9 cellular contexts compared by ENCODE assay signal in genomic region chr3:46892285-46893145, GRCh38. TPM values are rescaled to one million over a fixed set of nuclear protein-coding genes. Genes with fewer than 3 reads are reported as not detected.
A peak's percentile ranks its signal among the peaks of the same experiment; 100 is the strongest.
DNase-seq lines count a peak whose midpoint lies in the region; ATAC-seq, FAIRE-seq and TF ChIP-seq lines count a peak whose summit lies in the region.
"Had no signal": no experiment of that assay in that cellular context is flagged by ENCODE, and none has a peak within 500 bp of the region (broad histone marks: within the 10 kb centered on the region; RNA-seq: fewer than 3 reads in every experiment).

No MANE protein-coding gene starts in this region.

- dilution Hi-C loops in endothelial cell of umbilical vein (cut with MboI; ENCODE audit: extremely low pct_ligation_motif_present, low sequenced_read_pairs): no loop called here

- no peaks in the 10 kb centered on the region for H3K9me1 ChIP-seq in endothelial cell of umbilical vein (replicated peaks; ENCODE audit: control insufficient read depth, extremely low read depth, insufficient read depth, low read length)

- no TSS peak for BruUV-seq in endothelial cell of umbilical vein (replicated peaks; lab: Mats Ljungman, UMichigan)

- H3K9ac ChIP-seq in BLaER1 treated with 17β-estradiol and CSF1 and Interleukin-3, amounts not matched to agents 10 nM and 100 nM: peak overlapping the region in 10 of 11 experiments; percentile 12 to 54 (median 40); a peak in 13 of 22 replicates
- H3K9ac ChIP-seq in endothelial cell of umbilical vein (replicated peaks; ENCODE audit: extremely low read depth, insufficient read depth, low read length): no peak overlapping the region

- peak; percentile 96 for FAIRE-seq in endothelial cell of umbilical vein (lab: Jason Lieb, UNC)

- H3K9me3 ChIP-seq in BLaER1 treated with 17β-estradiol and CSF1 and Interleukin-3, amounts not matched to agents 10 nM and 100 nM (replicated peaks in 1 of 11): no peaks in the 10 kb centered on the region
- no peaks in the 10 kb centered on the region for H3K9me3 ChIP-seq in endothelial cell of umbilical vein (replicated peaks; ENCODE audit: control insufficient read depth, insufficient read depth, low read length)
- no peaks in the 10 kb centered on the region for H3K9me3 ChIP-seq in lung (ENCODE audit: control insufficient read depth in 2 of 2, insufficient read depth in 1 of 2, low read length in 1 of 2)

- TF ChIP-seq CTCF in HFF-Myc (IDR thresholded peaks at IDR 0.05; ENCODE audit: low read depth, low read length, missing control alignments) (no peak), endothelial cell of umbilical vein (IDR thresholded peaks at IDR 0.05; ENCODE audit: extremely low read depth in 1 of 2, insufficient read depth in 1 of 2, low read depth in 1 of 2, low read length in 2 of 2) (no peak), lung (IDR thresholded peaks at IDR 0.05; ENCODE audit: control extremely low read depth, extremely low read depth) (no peak)

- peak; percentile 82 for ATAC-seq in lung (ENCODE audit: insufficient read depth, low FRiP score)
- no peak for ATAC-seq in HG03108 (IDR thresholded peaks at IDR 0.05; ENCODE audit: unreplicated experiment)
- no peak for ATAC-seq in GM21717 (IDR thresholded peaks at IDR 0.05; ENCODE audit: unreplicated experiment)

- DNase-seq in HFF-Myc (ENCODE audit: extremely low read depth, low read depth) (no peak), SW480 (ENCODE audit: low spot score) (peak; percentile 66), endothelial cell of umbilical vein (ENCODE audit: low read depth, low spot score) (peak; percentile 74), lung (ENCODE audit: low spot score) (peak; percentile 85), substantia nigra (lab: John Stamatoyannopoulos, UW) (peak in 43 of 49 donors; percentile 20 to 95 (median 62))

- H3K79me2 ChIP-seq in endothelial cell of umbilical vein (ENCODE audit: control insufficient read depth, insufficient read depth, low read length): no peaks in the 10 kb centered on the region

- CTCF ChIA-PET in endothelial cell of umbilical vein (lab: Charles Lee): interaction anchor here (1.1 to 4.4 kb wide), 8 partner anchors 7 to 187 kb away, joined by 3 to 31 read pairs (median 6); partner anchors contain the start of gene PTH1R

- 4 to 5% methylated on average over 58 of the region's 58 CpGs for WGBS in lung, 2 donors

- POLR2A ChIA-PET in endothelial cell of umbilical vein (lab: Charles Lee): no interaction called here

- peak overlapping the region; percentile 15 for H2AFZ ChIP-seq in endothelial cell of umbilical vein (ENCODE audit: low read depth, low read length)

- H3K27me3 ChIP-seq in BLaER1 treated with 17β-estradiol and CSF1 and Interleukin-3, amounts not matched to agents 10 nM and 100 nM: peaks cover 0 to 12% (median under 1%) of the 10 kb centered on the region in 11 experiments; a peak in 8 of 22 replicates
- H3K27me3 ChIP-seq in endothelial cell of umbilical vein (ENCODE audit: control insufficient read depth in 2 of 2, insufficient read depth in 2 of 2, low read length in 2 of 2) (no peaks in the 10 kb centered on the region), lung (ENCODE audit: control insufficient read depth, insufficient read depth) (no peaks in the 10 kb centered on the region)

- intact Hi-C loops in endothelial cell of umbilical vein (cut with micrococcal nuclease): loop anchor here (1.0 to 10.0 kb wide), 3 partner anchors 10 to 408 kb away; no protein-coding TSS in a partner anchor

- peaks cover 23 to 60% (median 48%) of the 10 kb centered on the region in 10 experiments for H3K4me1 ChIP-seq in BLaER1 treated with 17β-estradiol and CSF1 and Interleukin-3, amounts not matched to agents 10 nM and 100 nM
- peaks cover 6% of the 10 kb centered on the region for H3K4me1 ChIP-seq in endothelial cell of umbilical vein (ENCODE audit: control insufficient read depth, extremely low read depth, insufficient read depth, low read length)
- peaks cover 0 to 11% of the 10 kb centered on the region in 2 donors for H3K4me1 ChIP-seq in lung (ENCODE audit: control insufficient read depth in 2 of 2, insufficient read depth in 2 of 2, low read length in 2 of 2)

- peak overlapping the region; percentile 88 to 96 (median 93) for H3K4me2 ChIP-seq in BLaER1 treated with 17β-estradiol and CSF1 and Interleukin-3, amounts not matched to agents 10 nM and 100 nM
- H3K4me2 ChIP-seq in endothelial cell of umbilical vein (ENCODE audit: insufficient read depth, low read length): peak overlapping the region; percentile 51

- peak overlapping the region; percentile 45 to 64 (median 49) for H3K4me3 ChIP-seq in BLaER1 treated with 17β-estradiol and CSF1 and Interleukin-3, amounts not matched to agents 10 nM and 100 nM
- H3K4me3 ChIP-seq in HFF-Myc (replicated peaks; ENCODE audit: low read depth, low read length) (peak overlapping the region; percentile 31), endothelial cell of umbilical vein (replicated peaks in 1 of 3; ENCODE audit: insufficient read depth in 1 of 3, low read depth in 1 of 3, low read length in 3 of 3) (peak overlapping the region in 1 of 3 experiments; percentile 33), lung (peak overlapping the region; percentile 10)
- H3K4me3 ChIP-seq: SK-N-MC had no signal

- H3K36me3 ChIP-seq in BLaER1 treated with 17β-estradiol and CSF1 and Interleukin-3, amounts not matched to agents 10 nM and 100 nM: no peaks in the 10 kb centered on the region
- no peaks in the 10 kb centered on the region for H3K36me3 ChIP-seq in endothelial cell of umbilical vein (ENCODE audit: control insufficient read depth in 2 of 2, extremely low read depth in 1 of 2, insufficient read depth in 2 of 2, low read length in 2 of 2)
- H3K36me3 ChIP-seq in lung (ENCODE audit: control insufficient read depth in 2 of 2, insufficient read depth in 2 of 2, low read length in 2 of 2): no peaks in the 10 kb centered on the region

- 0 out of 22 replicates have a peak overlapping the region, but pooled peaks of 1 of the 11 experiments have one; percentile 11 for H3K27ac ChIP-seq in BLaER1 treated with 17β-estradiol and CSF1 and Interleukin-3, amounts not matched to agents 10 nM and 100 nM
- H3K27ac ChIP-seq in endothelial cell of umbilical vein (ENCODE audit: insufficient read depth, low read depth, low read length): no peak overlapping the region
- H3K27ac ChIP-seq in lung (ENCODE audit: low read depth in 1 of 2, low read length in 1 of 2): no peak overlapping the region
- no peak overlapping the region for H3K27ac ChIP-seq in substantia nigra (ENCODE audit: low read depth, low read length, poor library complexity, severe bottlenecking)
- H3K27ac ChIP-seq: SK-N-MC had no signal

- TF ChIP-seq POLR2A in endothelial cell of umbilical vein (IDR thresholded peaks at IDR 0.05; ENCODE audit: low read depth, low read length): no peak

- H4K20me1 ChIP-seq in BLaER1 treated with 17β-estradiol and CSF1 and Interleukin-3, amounts not matched to agents 10 nM and 100 nM: peaks cover 0 to 31% (median 0%) of the 10 kb centered on the region in 11 experiments; a peak in 5 of 22 replicates
- no peaks in the 10 kb centered on the region for H4K20me1 ChIP-seq in endothelial cell of umbilical vein (replicated peaks; ENCODE audit: control insufficient read depth, extremely low read depth, insufficient read depth, low read length)

TF ChIP-seq in endothelial cell of umbilical vein, 7 proteins besides CTCF, POLR2A, EP300 and RAD21:
- no peak for TF ChIP-seq POLR2AphosphoS5 (IDR thresholded peaks at IDR 0.05; ENCODE audit: insufficient read depth, low read depth, low read length)
- peak; percentile 38 for TF ChIP-seq MAX (IDR thresholded peaks at IDR 0.05; ENCODE audit: insufficient read depth, insufficient read length)
- no peak for TF ChIP-seq GATA2 (IDR thresholded peaks at IDR 0.05; ENCODE audit: insufficient read depth, insufficient read length, low read depth, low read length)
- no peak for TF ChIP-seq JUN (IDR thresholded peaks at IDR 0.05; ENCODE audit: borderline replicate concordance, insufficient read depth, insufficient read length, low read depth)
- TF ChIP-seq MYC (IDR thresholded peaks at IDR 0.05; ENCODE audit: low read depth, low read length): peak; percentile 25
- no peak for TF ChIP-seq EZH2 (IDR thresholded peaks at IDR 0.05; ENCODE audit: borderline replicate concordance, low read depth, low read length, severe bottlenecking)
- TF ChIP-seq FOS (IDR thresholded peaks at IDR 0.05; ENCODE audit: borderline replicate concordance, insufficient read depth, low read length): no peak

RNA-seq across cellular contexts. Expression of gene PTH1R, which starts 15.0 kb away (rescaled TPM):
- 0.46 and 0.65 TPM in 2 replicates for total RNA-seq in endothelial cell of umbilical vein
- 0.08 TPM in 1 of 2 replicates, not detected in the other for polyA plus RNA-seq in endothelial cell of umbilical vein
- polyA plus RNA-seq in endothelial cell of umbilical vein (2011; cell fraction: cytosol; rRNA removed): 0.14 and 0.25 TPM in 2 replicates
- polyA plus RNA-seq in endothelial cell of umbilical vein (2011; cell fraction: nucleus; rRNA removed): 0.15 and 0.30 TPM in 2 replicates
- 0.17 TPM in 1 of 2 replicates, not detected in the other for polyA plus RNA-seq in endothelial cell of umbilical vein (2012)
- polyA minus RNA-seq in endothelial cell of umbilical vein: not detected in 2 replicates
- not detected for polyA minus RNA-seq in endothelial cell of umbilical vein (2011; cell fraction: cytosol; rRNA and poly(A)+ RNA removed)
- polyA minus RNA-seq in endothelial cell of umbilical vein (2011; cell fraction: nucleus; rRNA and poly(A)+ RNA removed): not detected in 2 replicates
- 10 to 100 TPM; 14.7 to 25.1 TPM for total RNA-seq in lung
- 10 to 100 TPM; 11.2 to 29.7 TPM for polyA plus RNA-seq in lung

RNA-seq across cellular contexts. Expression of gene MYL3, which starts 29.3 kb away (rescaled TPM):
- total RNA-seq in endothelial cell of umbilical vein: not detected in 2 replicates
- not detected in 2 replicates for polyA plus RNA-seq in endothelial cell of umbilical vein
- not detected in 2 replicates for polyA plus RNA-seq in endothelial cell of umbilical vein (2011; cell fraction: cytosol; rRNA removed)
- polyA plus RNA-seq in endothelial cell of umbilical vein (2011; cell fraction: nucleus; rRNA removed): not detected in 2 replicates
- not detected in 2 replicates for polyA plus RNA-seq in endothelial cell of umbilical vein (2012)
- not detected in 2 replicates for polyA minus RNA-seq in endothelial cell of umbilical vein
- polyA minus RNA-seq in endothelial cell of umbilical vein (2011; cell fraction: cytosol; rRNA and poly(A)+ RNA removed): not detected
- polyA minus RNA-seq in endothelial cell of umbilical vein (2011; cell fraction: nucleus; rRNA and poly(A)+ RNA removed): not detected in 2 replicates
- total RNA-seq in lung: 1 to 10 TPM; 2.8 to 4.1 TPM
- 1 to 10 TPM; 1.9 to 2.4 TPM for polyA plus RNA-seq in lung
